In the genomic region with DNA sequence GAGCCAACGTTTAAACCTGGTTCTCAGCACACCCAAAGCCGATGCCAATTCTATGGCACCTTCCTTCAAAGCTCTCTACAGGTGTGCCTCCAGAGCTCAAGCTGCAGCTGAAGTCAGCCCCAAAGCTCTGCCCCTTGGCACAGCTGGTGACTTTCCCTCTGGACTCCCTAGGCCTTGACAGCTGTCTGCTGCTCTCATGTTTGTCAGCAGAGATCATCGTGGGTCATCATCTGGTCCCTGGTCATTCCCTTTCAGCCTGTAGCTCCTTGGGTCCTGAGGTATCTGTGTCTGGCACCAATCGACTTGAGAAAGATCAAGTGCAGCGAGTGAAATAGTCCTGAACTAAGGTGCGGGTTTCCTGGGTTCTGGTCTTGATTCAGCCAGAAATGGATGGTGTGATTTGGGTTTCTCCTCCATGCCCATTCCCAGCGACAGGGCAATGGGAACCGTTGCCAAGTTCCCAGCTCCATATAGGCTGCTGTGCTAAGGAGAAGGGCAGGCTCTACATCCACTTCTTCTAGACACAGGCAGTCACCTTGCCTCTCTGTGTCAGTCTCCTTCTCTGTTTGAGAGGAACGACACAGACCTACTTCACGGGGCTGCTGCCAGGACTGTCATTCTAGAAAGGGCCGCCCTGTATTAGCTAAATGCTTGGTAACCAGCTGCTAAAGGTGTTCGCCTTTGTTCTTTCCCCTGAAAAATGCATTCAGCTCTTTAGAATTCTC, we compare ENCODE assay signal across 21 cellular contexts. TPM values are rescaled to one million over a fixed set of nuclear protein-coding genes. Genes with fewer than 3 reads are reported as not detected.
DNase-seq lines count a peak whose midpoint lies in the region; ATAC-seq, FAIRE-seq and TF ChIP-seq lines count a peak whose summit lies in the region.
"Had no signal": no experiment of that assay in that cellular context is flagged by ENCODE, and none has a peak within 500 bp of the region (broad histone marks: within the 10 kb centered on the region; RNA-seq: fewer than 3 reads in every experiment).

No MANE protein-coding gene starts in this region.

- CTCF ChIA-PET in H1 (lab: Charles Lee; ENCODE audit: partially characterized antibody): interaction anchor here (0.7 to 3.5 kb wide), 57 partner anchors 10 to 726 kb away, joined by 3 to 33 read pairs (median 4); no protein-coding TSS in a partner anchor

- H3K36me3 Mint-ChIP-seq in stimulated activated naive B cell treated with anti-CD40 and anti-IgM and Interleukin-4, amounts not matched to agents 10 μg/mL and 1 μg/mL and 100 μg/mL, for 72 hours: no peaks in the 10 kb centered on the region
- no peaks in the 10 kb centered on the region for H3K36me3 Mint-ChIP-seq in T-helper 17 cell (ENCODE audit: low read depth)
- H3K36me3 Mint-ChIP-seq: brain; IgD-negative memory B cell; mesothelial cell of epicardium; stimulated activated memory B cell treated with anti-CD40 and anti-IgM and Interleukin-4, amounts not matched to agents 10 μg/mL and 1 μg/mL and 100 μg/mL, for 72 hours had no signal

- TF ChIP-seq RAD21 in H1 (IDR thresholded peaks at IDR 0.05 in 1 of 2, conservative IDR thresholded peaks at IDR 0.05 in 1 of 2; ENCODE audit: low read depth in 2 of 2, low read length in 2 of 2): no peak

- 70 to 73% methylated on average over 12 of the region's 12 CpGs for WGBS in heart right ventricle, 2 donors
- 84% methylated on average over 12 of the region's 12 CpGs; no CpG with 5 or more reads in 1 of the 2 experiments for WGBS in H1 (ENCODE audit: extremely low coverage in 1 of 2, insufficient coverage in 1 of 2, insufficient read length in 1 of 2, insufficient replicate concordance in 2 of 2, low coverage in 1 of 2, low lambda C conversion rate in 2 of 2, missing lambda C conversion rate in 1 of 2), 2 experiments

- no peak overlapping the region for H3K4me3 ChIP-seq in heart right ventricle
- H3K4me3 ChIP-seq in H1 (ENCODE audit: extremely low read depth in 1 of 4, insufficient read depth in 2 of 4, low read depth in 3 of 4, low read length in 4 of 4): no peak overlapping the region
- no peak overlapping the region for H3K4me3 ChIP-seq in coronary artery
- H3K4me3 ChIP-seq: adrenal gland, hepatocyte, pancreas had no signal

- H3K56ac ChIP-seq in H1 (replicated peaks; ENCODE audit: insufficient read length, low read depth, low read length): no peak overlapping the region

- no peak for FAIRE-seq in H1 (lab: Jason Lieb, UNC)
- FAIRE-seq: GM12892 had no signal

- intact Hi-C loops in heart right ventricle (cut with DNase I): loop anchor here in 8 of 10 donors (1.0 to 5.0 kb wide), 9 partner anchors 24 to 168 kb away; no protein-coding TSS in a partner anchor
- intact Hi-C loops in cardiac septum (cut with DNase I): loop anchor here (2.0 to 5.0 kb wide), 3 partner anchors 24 to 164 kb away; no protein-coding TSS in a partner anchor

- H4K5ac ChIP-seq in H1 (ENCODE audit: insufficient read length, low read depth, low read length): no peak overlapping the region

- H3K4me2 ChIP-seq in H1 (ENCODE audit: insufficient read depth in 1 of 2, low read depth in 2 of 2, low read length in 2 of 2): no peak overlapping the region
- H3K4me2 ChIP-seq: hepatocyte had no signal

- H2BK15ac ChIP-seq in H1 (ENCODE audit: low read length): peak overlapping the region; percentile 76; the same call in 1 of the 2 replicates

- H3K9ac ChIP-seq in H1 (replicated peaks in 1 of 4; ENCODE audit: extremely low read depth in 1 of 4, low read depth in 3 of 4, low read length in 3 of 4): no peak overlapping the region

- H3K4me1 ChIP-seq in heart right ventricle (peaks cover 10 to 91% (median 45%) of the 10 kb centered on the region in 9 donors), H1 (replicated peaks in 1 of 4; ENCODE audit: control insufficient read depth in 3 of 4, insufficient read depth in 4 of 4, low read length in 3 of 4) (peaks cover 0 to 9% (median 5%) of the 10 kb centered on the region in 4 experiments; a peak in 6 of 7 replicates)
- H3K4me1 ChIP-seq: pancreas had no signal

- no peaks in the 10 kb centered on the region for H3K9me3 ChIP-seq in heart right ventricle
- no peaks in the 10 kb centered on the region for H3K9me3 ChIP-seq in H1 (ENCODE audit: insufficient read depth in 2 of 2, low read depth in 1 of 2, low read length in 1 of 2)
- H3K9me3 ChIP-seq in T-helper 17 cell (ENCODE audit: control insufficient read depth, low read length, poor library complexity, severe bottlenecking): no peaks in the 10 kb centered on the region
- H3K9me3 ChIP-seq: adrenal gland, BE2C, pancreas had no signal

- H2AFZ ChIP-seq in H1 (ENCODE audit: low read length): no peak overlapping the region; the same call in 1 of the 2 replicates
- H2AFZ ChIP-seq: hepatocyte had no signal

- H2BK5ac ChIP-seq in H1 (ENCODE audit: low read depth, low read length): no peak overlapping the region

- H3K79me2 ChIP-seq in H1 (ENCODE audit: control insufficient read depth in 1 of 2, insufficient read depth in 2 of 2, low read length in 2 of 2): no peaks in the 10 kb centered on the region
- H3K79me2 ChIP-seq: hepatocyte had no signal

- H3K14ac ChIP-seq in H1 (ENCODE audit: insufficient read length): no peak overlapping the region

- TF ChIP-seq POLR2A in H1 (IDR thresholded peaks at IDR 0.05; ENCODE audit: control extremely low read depth in 1 of 2, low read depth in 2 of 2, low read length in 2 of 2): no peak

- no peaks in the 10 kb centered on the region for H3K27me3 ChIP-seq in heart right ventricle
- H3K27me3 ChIP-seq in H1 (replicated peaks in 1 of 4; ENCODE audit: control insufficient read depth in 3 of 4, extremely low read depth in 1 of 4, insufficient read depth in 3 of 4, low read length in 3 of 4): no peaks in the 10 kb centered on the region
- H3K27me3 ChIP-seq: adrenal gland, BE2C, hepatocyte, pancreas had no signal

- ATAC-seq in heart right ventricle (no peak), HG02759 (IDR thresholded peaks at IDR 0.05; ENCODE audit: unreplicated experiment) (peak; percentile 14), HG03095 (IDR thresholded peaks at IDR 0.05; ENCODE audit: unreplicated experiment) (no peak), T-helper 17 cell (no peak)
- peak; percentile 33 to 34 for ATAC-seq in stimulated activated naive B cell treated with anti-CD40 and anti-IgM and Interleukin-4, amounts not matched to agents 10 μg/mL and 1 μg/mL and 100 μg/mL, for 72 hours (replicated peaks)

- H3K18ac ChIP-seq in H1 (ENCODE audit: extremely low read depth, low read length): no peak overlapping the region

- H4K20me1 ChIP-seq in H1 (replicated peaks in 1 of 2; ENCODE audit: control insufficient read depth in 1 of 2, insufficient read depth in 2 of 2, low read length in 2 of 2): peaks cover 0 to 3% of the 10 kb centered on the region in 2 experiments

- H3K27ac ChIP-seq in heart right ventricle (peak overlapping the region in 9 of 10 donors; percentile 23 to 97 (median 87)), H1 (ENCODE audit: low read depth, low read length) (no peak overlapping the region), coronary artery (no peak overlapping the region)
- H3K27ac ChIP-seq: adrenal gland, hepatocyte, pancreas had no signal

- H3K4me3 Mint-ChIP-seq in stimulated activated naive B cell treated with anti-CD40 and anti-IgM and Interleukin-4, amounts not matched to agents 10 μg/mL and 1 μg/mL and 100 μg/mL, for 72 hours: no peak overlapping the region
- no peak overlapping the region for H3K4me3 Mint-ChIP-seq in T-helper 17 cell
- H3K4me3 Mint-ChIP-seq: activated CD4-positive, alpha-beta memory T cell treated with anti-CD3 and anti-CD28 coated beads, Interleukin-2, amount 10 ng/mL, durations not matched to agents 7 days and 5 days; activated T-cell treated with anti-CD3 and anti-CD28 coated beads, Interleukin-2, amount 50 U/mL, for 24 hours; brain; mesothelial cell of epicardium; nephron; stimulated activated memory B cell treated with anti-CD40 and anti-IgM and Interleukin-4, amounts not matched to agents 10 μg/mL and 1 μg/mL and 100 μg/mL, for 72 hours had no signal

- TF ChIP-seq EP300 in H1 (IDR thresholded peaks at IDR 0.05; ENCODE audit: borderline replicate concordance in 1 of 2, low read depth in 2 of 2, low read length in 2 of 2): no peak

- DNase-seq in heart right ventricle (no peak), cardiac septum (ENCODE audit: low spot score) (no peak), H1 (ENCODE audit: low read depth in 1 of 2, low spot score in 2 of 2) (no peak), coronary artery (ENCODE audit: low spot score) (no peak), T-helper 17 cell (no peak)
- no peak for DNase-seq in stimulated activated naive B cell treated with anti-CD40 and anti-IgM and Interleukin-4, amounts not matched to agents 10 μg/mL and 1 μg/mL and 100 μg/mL, for 72 hours
- DNase-seq: DMS79 had no signal

- peaks cover 2 to 4% of the 10 kb centered on the region in 2 donors for H3K4me1 Mint-ChIP-seq in stimulated activated naive B cell treated with anti-CD40 and anti-IgM and Interleukin-4, amounts not matched to agents 10 μg/mL and 1 μg/mL and 100 μg/mL, for 72 hours
- H3K4me1 Mint-ChIP-seq in T-helper 17 cell: peaks cover 4% of the 10 kb centered on the region
- H3K4me1 Mint-ChIP-seq: stimulated activated memory B cell treated with anti-CD40 and anti-IgM and Interleukin-4, amounts not matched to agents 10 μg/mL and 1 μg/mL and 100 μg/mL, for 72 hours had no signal

- H3K23me2 ChIP-seq in H1 (ENCODE audit: low read depth, low read length): peaks cover 5% of the 10 kb centered on the region; the same call in 1 of the 2 replicates

- no peak overlapping the region for H2BK20ac ChIP-seq in H1 (ENCODE audit: low read length)

- no peaks in the 10 kb centered on the region for H3K79me1 ChIP-seq in H1 (ENCODE audit: low read depth, low read length)

- H3K36me3 ChIP-seq in heart right ventricle (no peaks in the 10 kb centered on the region), H1 (ENCODE audit: control insufficient read depth in 2 of 4, insufficient read depth in 4 of 4, low read length in 3 of 4) (no peaks in the 10 kb centered on the region)
- H3K36me3 ChIP-seq: adrenal gland, BE2C, pancreas had no signal

- no peak overlapping the region for H3K4ac ChIP-seq in H1 (replicated peaks; ENCODE audit: insufficient read length, low read depth, low read length)

- H3K27me3 Mint-ChIP-seq in stimulated activated naive B cell treated with anti-CD40 and anti-IgM and Interleukin-4, amounts not matched to agents 10 μg/mL and 1 μg/mL and 100 μg/mL, for 72 hours: peaks cover 5 to 16% of the 10 kb centered on the region in 2 donors
- no peaks in the 10 kb centered on the region for H3K27me3 Mint-ChIP-seq in T-helper 17 cell
- H3K27me3 Mint-ChIP-seq: activated T-cell treated with anti-CD3 and anti-CD28 coated beads, Interleukin-2, amount 50 U/mL, for 24 hours; stimulated activated memory B cell treated with anti-CD40 and anti-IgM and Interleukin-4, amounts not matched to agents 10 μg/mL and 1 μg/mL and 100 μg/mL, for 72 hours had no signal

- no peak overlapping the region for H4K8ac ChIP-seq in H1 (ENCODE audit: extremely low read depth, insufficient read depth, low read length)

- H3K23ac ChIP-seq in H1 (ENCODE audit: insufficient read length): no peak overlapping the region

- no peak overlapping the region for H3K27ac Mint-ChIP-seq in stimulated activated naive B cell treated with anti-CD40 and anti-IgM and Interleukin-4, amounts not matched to agents 10 μg/mL and 1 μg/mL and 100 μg/mL, for 72 hours
- no peak overlapping the region for H3K27ac Mint-ChIP-seq in T-helper 17 cell
- H3K27ac Mint-ChIP-seq: activated CD4-positive, alpha-beta memory T cell treated with anti-CD3 and anti-CD28 coated beads, Interleukin-2, amount 10 ng/mL, durations not matched to agents 7 days and 5 days; activated T-cell treated with anti-CD3 and anti-CD28 coated beads, Interleukin-2, amount 50 U/mL, for 24 hours; mesothelial cell of epicardium; stimulated activated memory B cell treated with anti-CD40 and anti-IgM and Interleukin-4, amounts not matched to agents 10 μg/mL and 1 μg/mL and 100 μg/mL, for 72 hours had no signal

- TF ChIP-seq CTCF in heart right ventricle (IDR thresholded peaks at IDR 0.05) (no peak), H1 (IDR thresholded peaks at IDR 0.05; ENCODE audit: control extremely low read depth in 1 of 3, insufficient read depth in 1 of 3, low read depth in 1 of 3, low read length in 3 of 3) (no peak), coronary artery (IDR thresholded peaks at IDR 0.05) (no peak)

- POLR2A ChIA-PET in H1 (lab: Charles Lee; ENCODE audit: partially characterized antibody): interaction anchor here (1.0 to 1.5 kb wide), 3 partner anchors 29 to 166 kb away, joined by 3 read pairs; a partner anchor contains a TSS

- no peak overlapping the region for H2BK120ac ChIP-seq in H1 (replicated peaks; ENCODE audit: low read depth, low read length)

- H2BK12ac ChIP-seq in H1 (ENCODE audit: low read depth, low read length): no peak overlapping the region

- H2AK5ac ChIP-seq in H1 (ENCODE audit: low read depth, low read length): no peak overlapping the region

- H4K91ac ChIP-seq in H1 (replicated peaks; ENCODE audit: insufficient read length, low read length): no peak overlapping the region

- H3K9me3 Mint-ChIP-seq in stimulated activated naive B cell treated with anti-CD40 and anti-IgM and Interleukin-4, amounts not matched to agents 10 μg/mL and 1 μg/mL and 100 μg/mL, for 72 hours: no peaks in the 10 kb centered on the region
- H3K9me3 Mint-ChIP-seq: activated CD4-positive, alpha-beta memory T cell treated with anti-CD3 and anti-CD28 coated beads, Interleukin-2, amount 10 ng/mL, durations not matched to agents 7 days and 5 days; activated T-cell treated with anti-CD3 and anti-CD28 coated beads, Interleukin-2, amount 50 U/mL, for 24 hours; brain; IgD-negative memory B cell; mesothelial cell of epicardium; nephron; stimulated activated memory B cell treated with anti-CD40 and anti-IgM and Interleukin-4, amounts not matched to agents 10 μg/mL and 1 μg/mL and 100 μg/mL, for 72 hours had no signal

RNA-seq across cellular contexts. Expression of a gene that starts 3.6 kb away (rescaled TPM):
- total RNA-seq in heart right ventricle (1 to 10 TPM; 1.5 to 3.7 (median 2.4) TPM), cardiac septum (2.5 TPM), T-helper 17 cell (under 1 TPM; 0.77 to 0.83 TPM)
- polyA plus RNA-seq in heart right ventricle (1 to 10 TPM; 1.6 to 4.7 TPM), H1 (2011; rRNA removed) (0.35 and 0.46 TPM in 2 replicates)
- total RNA-seq in H1 (2021; fragmentation: NEBNext Ultra II Directional; extraction: Animal tissue kit (Norgen Biotek cat#: 25700)): 0.22 and 0.25 TPM in 2 replicates
- 0.12 TPM for polyA plus RNA-seq in H1 (2011; cell fraction: cytosol; rRNA removed)
- 0.31 TPM for polyA plus RNA-seq in H1 (2011; cell fraction: nucleus; rRNA removed)
- 0.04 to 0.19 TPM (median 0.09 TPM) in 4 replicates for polyA plus RNA-seq in H1 (2012, experiment 1 of 2)
- not detected for polyA plus RNA-seq in H1 (2012, experiment 2 of 2)
- 0.04 TPM for polyA plus RNA-seq in H1 (2013, experiment 1 of 2)
- polyA plus RNA-seq in H1 (2013, experiment 2 of 2): 0.04 TPM
- polyA minus RNA-seq in H1 (2011; rRNA and poly(A)+ RNA removed): 0.24 and 0.91 TPM in 2 replicates
- not detected for polyA minus RNA-seq in H1 (2011; cell fraction: cytosol; rRNA and poly(A)+ RNA removed)
- polyA minus RNA-seq in H1 (2011; cell fraction: nucleus; rRNA and poly(A)+ RNA removed): 1.00 TPM

RNA-seq across cellular contexts. Expression of a gene that starts 34.7 kb away (rescaled TPM):
- total RNA-seq in heart right ventricle: 10 to 100 TPM; 21.5 to 35.9 (median 28.1) TPM
- polyA plus RNA-seq in heart right ventricle: 10 to 100 TPM in 1 of 2 donors, 1 to 10 TPM in 1; 9.6 to 11.6 TPM
- 24.1 TPM for total RNA-seq in cardiac septum
- 32.0 and 33.0 TPM in 2 replicates for total RNA-seq in H1 (2021; fragmentation: NEBNext Ultra II Directional; extraction: Animal tissue kit (Norgen Biotek cat#: 25700))
- polyA plus RNA-seq in H1 (2011; rRNA removed): 11.4 and 15.0 TPM in 2 replicates
- 16.1 TPM for polyA plus RNA-seq in H1 (2011; cell fraction: cytosol; rRNA removed)
- polyA plus RNA-seq in H1 (2011; cell fraction: nucleus; rRNA removed): 7.5 TPM
- polyA plus RNA-seq in H1 (2012, experiment 1 of 2): 13.8 to 25.8 TPM (median 15.5 TPM) in 4 replicates
- 7.0 TPM for polyA plus RNA-seq in H1 (2012, experiment 2 of 2)
- 21.8 TPM for polyA plus RNA-seq in H1 (2013, experiment 1 of 2)
- polyA plus RNA-seq in H1 (2013, experiment 2 of 2): 19.4 TPM
- 23.8 and 33.5 TPM in 2 replicates for polyA minus RNA-seq in H1 (2011; rRNA and poly(A)+ RNA removed)
- 20.3 TPM for polyA minus RNA-seq in H1 (2011; cell fraction: cytosol; rRNA and poly(A)+ RNA removed)
- polyA minus RNA-seq in H1 (2011; cell fraction: nucleus; rRNA and poly(A)+ RNA removed): 29.9 TPM
- total RNA-seq in T-helper 17 cell: 10 to 100 TPM; 57.7 to 65.1 TPM

Comparison
In these comparisons a context has a peak if more than half of its experiments do, and no peak if none do; other contexts are left out.
1. ATAC-seq: peak in HG02759 (single experiment) and stimulated activated naive B cell treated with anti-CD40 and anti-IgM and Interleukin-4, amounts not matched to agents 10 μg/mL and 1 μg/mL and 100 μg/mL, for 72 hours (2 of 2); none in heart right ventricle (0 of 8), HG03095 (single experiment) and T-helper 17 cell (single experiment).
2. H3K27ac ChIP-seq: peak in heart right ventricle (9 of 10); none in H1 (single experiment) and coronary artery (0 of 2).